Comparison of ENCODE assay signal across 16 cellular contexts in the genomic region with DNA sequence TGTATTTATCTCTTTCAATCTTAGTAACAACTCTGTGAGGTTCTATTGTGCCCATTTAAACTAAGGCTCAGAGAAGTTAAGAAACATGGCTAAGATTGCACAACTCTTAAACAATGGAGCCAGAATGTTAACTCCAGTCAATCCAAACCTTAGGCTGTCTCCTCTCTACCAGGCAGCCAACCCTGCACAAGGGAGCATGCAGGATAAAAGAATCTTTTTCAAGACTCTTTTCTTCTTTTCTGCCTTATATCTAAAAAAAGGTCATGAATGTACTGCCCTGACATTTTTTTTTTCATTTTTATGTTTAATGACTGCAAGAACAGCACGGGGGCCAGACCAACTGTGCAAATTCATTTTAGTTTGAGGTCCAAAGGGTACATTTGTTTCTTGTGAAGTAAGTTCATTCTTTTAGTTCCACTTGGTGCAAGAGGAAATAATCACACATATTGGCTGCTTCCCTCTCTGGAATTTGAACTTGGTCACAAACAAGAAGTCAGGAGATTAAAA.
A peak's percentile ranks its signal among the peaks of the same experiment; 100 is the strongest.
DNase-seq lines count a peak whose midpoint lies in the region; ATAC-seq, FAIRE-seq and TF ChIP-seq lines count a peak whose summit lies in the region.
"Had no signal": no experiment of that assay in that cellular context is flagged by ENCODE, and none has a peak within 500 bp of the region (broad histone marks: within the 10 kb centered on the region; RNA-seq: fewer than 3 reads in every experiment).

No MANE protein-coding gene starts in this region.

- peak overlapping the region; percentile 19 for H3K4me2 ChIP-seq in GM23248 (ENCODE audit: unreplicated experiment)
- H3K4me2 ChIP-seq: BLaER1 had no signal

- H3K36me3 ChIP-seq in GM23248 (ENCODE audit: low read depth) (no peaks in the 10 kb centered on the region), bronchial epithelial cell (ENCODE audit: control insufficient read depth, insufficient read depth, low read length) (no peaks in the 10 kb centered on the region), right atrium auricular region (no peaks in the 10 kb centered on the region)
- H3K36me3 ChIP-seq: HAP-1 had no signal

- no peak overlapping the region for H3K9ac ChIP-seq in GM23248
- H3K9ac ChIP-seq: BLaER1 had no signal

- H3K9me2 ChIP-seq in GM23248 (ENCODE audit: insufficient read depth), result no peaks in the 10 kb centered on the region

- H3K79me2 ChIP-seq in GM23248 (ENCODE audit: insufficient read depth), result no peaks in the 10 kb centered on the region

- H3K4me3 ChIP-seq in GM23248 (no peak overlapping the region), bronchial epithelial cell (ENCODE audit: low read depth, low read length) (no peak overlapping the region), right atrium auricular region (no peak overlapping the region)
- H3K4me3 ChIP-seq: BLaER1, HAP-1 had no signal

- ATAC-seq in sciatic nerve (peak; percentile 77), HG03469 (IDR thresholded peaks at IDR 0.05; ENCODE audit: unreplicated experiment) (no peak), GM18861 (IDR thresholded peaks at IDR 0.05; ENCODE audit: unreplicated experiment) (no peak)

- WGBS in GM23248 (ENCODE audit: low coverage in 1 of 2, low lambda C conversion rate in 2 of 2, missing lambda C conversion rate in 2 of 2), 2 experiments, result 23 to 27% methylated on average over 1 of the region's 1 CpG

- peak overlapping the region; percentile 27; the same call in 1 of the 2 replicates for H2AFZ ChIP-seq in GM23248

- H3K9me3 ChIP-seq in GM23248 (ENCODE audit: low read depth), result no peaks in the 10 kb centered on the region
- no peaks in the 10 kb centered on the region for H3K9me3 ChIP-seq in right atrium auricular region
- H3K9me3 ChIP-seq: HAP-1 had no signal

- no peak for TF ChIP-seq CTCF in bronchial epithelial cell (IDR thresholded peaks at IDR 0.05; ENCODE audit: insufficient read depth, low read length, severe bottlenecking)
- no peak for TF ChIP-seq CTCF in right atrium auricular region (IDR thresholded peaks at IDR 0.05)

- peaks cover 20% of the 10 kb centered on the region for H3F3A ChIP-seq in GM23248 (ENCODE audit: insufficient read depth)

- no peak for FAIRE-seq in bronchial epithelial cell (lab: Jason Lieb, UNC)

- intact Hi-C loops in sciatic nerve (cut with DNase I), result no loop called here

- in situ Hi-C loops in GM23248 (cut with MboI), result loop anchor here (10.0 kb wide), 2 partner anchors 122 to 222 kb away; partner anchors contain the start of gene CABLES1

- H4K20me1 ChIP-seq in GM23248 (ENCODE audit: insufficient read depth), result no peaks in the 10 kb centered on the region
- H4K20me1 ChIP-seq: BLaER1 had no signal

- H3K4me1 ChIP-seq in GM23248 (ENCODE audit: insufficient read depth), result peaks cover 36% of the 10 kb centered on the region
- peaks cover 0 to 28% of the 10 kb centered on the region in 2 donors for H3K4me1 ChIP-seq in right atrium auricular region
- H3K4me1 ChIP-seq: HAP-1 had no signal

- H3K27me3 ChIP-seq in GM23248 (replicated peaks; ENCODE audit: insufficient read depth), result no peaks in the 10 kb centered on the region
- H3K27me3 ChIP-seq in bronchial epithelial cell (ENCODE audit: control insufficient read depth, insufficient read depth, low read length), result no peaks in the 10 kb centered on the region
- no peaks in the 10 kb centered on the region for H3K27me3 ChIP-seq in right atrium auricular region
- H3K27me3 ChIP-seq: BLaER1 had no signal

- DNase-seq in GM23248, result peak; percentile 54
- DNase-seq in bronchial epithelial cell (ENCODE audit: low read depth), result peak; percentile 17
- no peak for DNase-seq in right atrium auricular region (ENCODE audit: low spot score)
- no peak for DNase-seq in sciatic nerve (ENCODE audit: low spot score)
- DNase-seq in glomerular visceral epithelial cell (ENCODE audit: extremely low spot score), result no peak
- no peak for DNase-seq in stimulated activated CD4-positive, alpha-beta T cell treated with anti-CD3 and anti-CD28 coated beads, Interleukin-2, amount 100 ng/mL, for 24 hours
- DNase-seq: activated CD4-positive, alpha-beta memory T cell treated with anti-CD3 and anti-CD28 coated beads, Interleukin-2, amount 10 ng/mL, durations not matched to agents 7 days and 5 days; activated naive CD8-positive, alpha-beta T cell treated with anti-CD3 and anti-CD28 coated beads, Interleukin-2, amount 10 ng/mL, durations not matched to agents 7 days and 5 days; mesendoderm; NCI-H1092 treated with DMSO at 0.1 percent for 48 hours; NCI-H748 treated with DMSO at 0.1 percent for 48 hours; SW 1271 had no signal

- H3K27ac ChIP-seq in GM23248 (peak overlapping the region; percentile 40), right atrium auricular region (peak overlapping the region; percentile 65 to 74)
- H3K27ac ChIP-seq: BLaER1 had no signal

Comparison
In these comparisons a context has a peak if more than half of its experiments do, and no peak if none do; other contexts are left out.
1. DNase-seq: peak in GM23248 (single experiment) and bronchial epithelial cell (single experiment); none in right atrium auricular region (single experiment), sciatic nerve (single experiment), glomerular visceral epithelial cell (single experiment) and stimulated activated CD4-positive, alpha-beta T cell treated with anti-CD3 and anti-CD28 coated beads, Interleukin-2, amount 100 ng/mL, for 24 hours (0 of 2).